Comparison of ENCODE assay signal across 1 cellular context in the genomic region with DNA sequence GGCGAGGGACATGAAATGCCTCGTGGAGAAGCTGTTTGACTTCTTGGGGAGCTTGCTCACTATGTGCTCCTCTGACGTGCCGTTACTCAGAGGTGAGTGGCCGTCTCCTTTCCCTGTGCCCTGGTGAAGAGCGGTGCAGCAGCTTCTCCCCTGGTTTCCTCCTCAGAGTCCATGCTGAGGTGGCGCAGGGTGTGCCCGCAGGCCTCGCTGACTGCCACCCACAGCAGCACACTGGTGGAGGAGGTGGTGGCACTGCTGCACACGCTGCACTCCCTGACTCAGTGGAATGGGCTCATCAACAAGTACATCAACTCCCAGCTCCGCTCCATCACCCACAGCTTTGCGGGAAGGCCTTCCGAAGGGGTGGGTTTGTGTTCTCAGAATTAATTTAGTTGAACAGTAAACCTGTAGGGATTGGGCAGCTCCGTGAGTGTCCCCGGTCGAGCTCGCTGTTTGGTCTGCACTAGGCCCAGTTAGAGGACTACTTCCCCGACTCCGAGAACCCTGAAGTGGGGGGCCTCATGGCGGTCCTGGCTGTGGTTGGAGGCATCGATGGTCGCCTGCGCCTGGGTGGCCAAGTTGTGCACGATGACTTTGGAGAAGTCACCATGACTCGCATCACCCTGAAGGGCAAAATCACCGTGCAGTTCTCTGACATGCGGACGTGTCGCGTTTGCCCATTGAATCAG. TPM values are rescaled to one million over a fixed set of nuclear protein-coding genes. Genes with fewer than 3 reads are reported as not detected.
"Had no signal": no experiment of that assay in that cellular context is flagged by ENCODE, and none has a peak within 500 bp of the region (broad histone marks: within the 10 kb centered on the region; RNA-seq: fewer than 3 reads in every experiment).

No MANE protein-coding gene starts in this region.

RNA-seq across cellular contexts. Expression of a gene that starts 56.7 kb away (rescaled TPM):
- total RNA-seq: suprapubic skin had no signal
